ENCODE assay signal across 1 cellular context in genomic region chr2:38322224-38322914, GRCh38.
TF ChIP-seq lines count a peak whose summit lies in the region.

No MANE protein-coding gene starts in this region.

TF ChIP-seq in HepG2, 621 proteins besides CTCF, POLR2A, EP300 and RAD21 (continued from another document):
- peak; percentile 67 for TF ChIP-seq ZNF770 (CRISPR knock-in tag; IDR thresholded peaks at IDR 0.05)
